10 cellular contexts compared by ENCODE assay signal in the genomic region with DNA sequence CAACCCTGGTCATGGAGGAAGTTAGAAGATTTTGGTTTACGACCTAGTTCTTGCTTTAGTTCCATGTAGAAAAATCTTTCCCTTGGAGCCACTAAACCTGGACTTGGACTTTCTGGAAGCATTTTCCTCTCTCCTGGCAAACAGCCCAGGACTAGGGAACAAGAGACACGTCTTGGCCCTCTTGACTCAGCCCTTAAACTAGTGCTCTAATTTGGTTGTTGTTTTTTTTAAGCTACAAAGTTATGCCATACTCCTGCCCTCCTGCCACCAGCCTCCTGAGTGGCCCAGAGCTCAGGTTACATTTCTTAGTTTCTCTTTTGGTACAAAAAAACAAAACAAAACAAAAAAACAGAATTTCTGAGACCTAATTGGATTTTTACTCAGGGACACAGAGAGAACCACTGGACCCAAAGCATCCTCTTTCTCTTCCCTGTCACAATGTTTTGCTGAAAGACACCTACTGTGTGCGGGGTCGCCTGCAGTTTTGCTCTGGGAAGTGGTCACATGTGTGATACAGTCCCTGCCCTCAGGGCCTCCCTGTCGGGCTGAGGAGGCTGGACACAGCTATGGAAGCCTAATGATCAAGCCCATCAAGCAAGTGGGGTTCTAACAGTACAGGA. TPM values are rescaled to one million over a fixed set of nuclear protein-coding genes. Genes with fewer than 3 reads are reported as not detected.
A peak's percentile ranks its signal among the peaks of the same experiment; 100 is the strongest.
DNase-seq lines count a peak whose midpoint lies in the region; ATAC-seq and TF ChIP-seq lines count a peak whose summit lies in the region.
"Had no signal": no experiment of that assay in that cellular context is flagged by ENCODE, and none has a peak within 500 bp of the region (broad histone marks: within the 10 kb centered on the region; RNA-seq: fewer than 3 reads in every experiment).

No MANE protein-coding gene starts in this region.

- no peaks in the 10 kb centered on the region for H3K36me3 ChIP-seq in skeletal muscle satellite cell (ENCODE audit: insufficient read depth, low read length)

- peak overlapping the region; percentile 44 for H3K9ac ChIP-seq in skeletal muscle satellite cell (ENCODE audit: low read depth, low read length)

- H3K4me2 ChIP-seq in skeletal muscle satellite cell (ENCODE audit: low read length), result peak overlapping the region; percentile 65

- no peaks in the 10 kb centered on the region for H3K9me3 Mint-ChIP-seq in stimulated activated memory B cell treated with anti-CD40 and anti-IgM and Interleukin-4, amounts not matched to agents 10 μg/mL and 1 μg/mL and 100 μg/mL, for 72 hours
- H3K9me3 Mint-ChIP-seq: naive B cell had no signal

- H3K4me1 Mint-ChIP-seq in stimulated activated memory B cell treated with anti-CD40 and anti-IgM and Interleukin-4, amounts not matched to agents 10 μg/mL and 1 μg/mL and 100 μg/mL, for 72 hours, result no peaks in the 10 kb centered on the region

- peaks cover 80% of the 10 kb centered on the region for H3K4me1 ChIP-seq in skeletal muscle satellite cell (ENCODE audit: control insufficient read depth, insufficient read depth, low read length)

- peak; percentile 70 for ATAC-seq in SK-N-SH treated with all-trans-retinoic acid at 6 μM for 48 hours
- ATAC-seq in stimulated activated memory B cell treated with anti-CD40 and anti-IgM and Interleukin-4, amounts not matched to agents 10 μg/mL and 1 μg/mL and 100 μg/mL, for 72 hours, result no peak
- ATAC-seq in HG02840 (IDR thresholded peaks at IDR 0.05; ENCODE audit: low FRiP score, unreplicated experiment), result no peak

- H3K27me3 ChIP-seq in skeletal muscle satellite cell (ENCODE audit: control insufficient read depth, insufficient read depth, low read length), result no peaks in the 10 kb centered on the region

- no peak overlapping the region for H3K4me3 Mint-ChIP-seq in stimulated activated memory B cell treated with anti-CD40 and anti-IgM and Interleukin-4, amounts not matched to agents 10 μg/mL and 1 μg/mL and 100 μg/mL, for 72 hours
- H3K4me3 Mint-ChIP-seq: naive B cell had no signal

- DNase-seq in GM04504 (ENCODE audit: low read depth) (peak; percentile 62), fibroblast of villous mesenchyme (ENCODE audit: low read depth) (peak; percentile 70), putamen (ENCODE audit: low spot score) (no peak), NCI-H2227 treated with DMSO at 0.1 percent for 48 hours (lab: John Stamatoyannopoulos, UW) (no peak)
- DNase-seq: naive B cell, NCI-H1694 had no signal

- H3K4me3 ChIP-seq in fibroblast of villous mesenchyme (ENCODE audit: low read depth, low read length), result no peak overlapping the region
- peak overlapping the region; percentile 18 for H3K4me3 ChIP-seq in skeletal muscle satellite cell (ENCODE audit: low read length)

- H3K36me3 Mint-ChIP-seq in stimulated activated memory B cell treated with anti-CD40 and anti-IgM and Interleukin-4, amounts not matched to agents 10 μg/mL and 1 μg/mL and 100 μg/mL, for 72 hours, result no peaks in the 10 kb centered on the region

- TF ChIP-seq CTCF in fibroblast of villous mesenchyme (IDR thresholded peaks at IDR 0.05; ENCODE audit: insufficient read depth, low read depth, low read length), result no peak

- no peak overlapping the region for H3K27ac Mint-ChIP-seq in stimulated activated memory B cell treated with anti-CD40 and anti-IgM and Interleukin-4, amounts not matched to agents 10 μg/mL and 1 μg/mL and 100 μg/mL, for 72 hours

- H3K9me3 ChIP-seq in skeletal muscle satellite cell (replicated peaks; ENCODE audit: low read length), result no peaks in the 10 kb centered on the region

- peaks cover 25% of the 10 kb centered on the region for H3K27me3 Mint-ChIP-seq in stimulated activated memory B cell treated with anti-CD40 and anti-IgM and Interleukin-4, amounts not matched to agents 10 μg/mL and 1 μg/mL and 100 μg/mL, for 72 hours

TF ChIP-seq in SK-N-SH treated with all-trans-retinoic acid at 6 μM for 48 hours, 23 proteins besides CTCF, POLR2A, EP300 and RAD21:
- TF ChIP-seq BACH2 (CRISPR knock-in tag; IDR thresholded peaks at IDR 0.05; ENCODE audit: borderline replicate concordance) (no peak), ZFP30 (CRISPR knock-in tag; IDR thresholded peaks at IDR 0.05) (no peak), PATZ1 (CRISPR knock-in tag; IDR thresholded peaks at IDR 0.05; ENCODE audit: borderline replicate concordance) (no peak), CREB5 (CRISPR knock-in tag; IDR thresholded peaks at IDR 0.05; ENCODE audit: low read depth) (no peak), SNAI2 (CRISPR knock-in tag; IDR thresholded peaks at IDR 0.05) (no peak), ZNF70 (CRISPR knock-in tag; IDR thresholded peaks at IDR 0.05) (no peak), ISL1 (CRISPR knock-in tag; IDR thresholded peaks at IDR 0.05) (no peak), ARNTL (CRISPR knock-in tag; IDR thresholded peaks at IDR 0.05; ENCODE audit: borderline replicate concordance, low read depth) (no peak), CSDC2 (CRISPR knock-in tag; IDR thresholded peaks at IDR 0.05) (no peak), ZNF565 (CRISPR knock-in tag; conservative IDR thresholded peaks at IDR 0.05; ENCODE audit: low read depth) (no peak), GLIS3 (CRISPR knock-in tag; IDR thresholded peaks at IDR 0.05) (no peak), OSR1 (CRISPR knock-in tag; IDR thresholded peaks at IDR 0.05) (no peak)
- TF ChIP-seq, protein P1, sequence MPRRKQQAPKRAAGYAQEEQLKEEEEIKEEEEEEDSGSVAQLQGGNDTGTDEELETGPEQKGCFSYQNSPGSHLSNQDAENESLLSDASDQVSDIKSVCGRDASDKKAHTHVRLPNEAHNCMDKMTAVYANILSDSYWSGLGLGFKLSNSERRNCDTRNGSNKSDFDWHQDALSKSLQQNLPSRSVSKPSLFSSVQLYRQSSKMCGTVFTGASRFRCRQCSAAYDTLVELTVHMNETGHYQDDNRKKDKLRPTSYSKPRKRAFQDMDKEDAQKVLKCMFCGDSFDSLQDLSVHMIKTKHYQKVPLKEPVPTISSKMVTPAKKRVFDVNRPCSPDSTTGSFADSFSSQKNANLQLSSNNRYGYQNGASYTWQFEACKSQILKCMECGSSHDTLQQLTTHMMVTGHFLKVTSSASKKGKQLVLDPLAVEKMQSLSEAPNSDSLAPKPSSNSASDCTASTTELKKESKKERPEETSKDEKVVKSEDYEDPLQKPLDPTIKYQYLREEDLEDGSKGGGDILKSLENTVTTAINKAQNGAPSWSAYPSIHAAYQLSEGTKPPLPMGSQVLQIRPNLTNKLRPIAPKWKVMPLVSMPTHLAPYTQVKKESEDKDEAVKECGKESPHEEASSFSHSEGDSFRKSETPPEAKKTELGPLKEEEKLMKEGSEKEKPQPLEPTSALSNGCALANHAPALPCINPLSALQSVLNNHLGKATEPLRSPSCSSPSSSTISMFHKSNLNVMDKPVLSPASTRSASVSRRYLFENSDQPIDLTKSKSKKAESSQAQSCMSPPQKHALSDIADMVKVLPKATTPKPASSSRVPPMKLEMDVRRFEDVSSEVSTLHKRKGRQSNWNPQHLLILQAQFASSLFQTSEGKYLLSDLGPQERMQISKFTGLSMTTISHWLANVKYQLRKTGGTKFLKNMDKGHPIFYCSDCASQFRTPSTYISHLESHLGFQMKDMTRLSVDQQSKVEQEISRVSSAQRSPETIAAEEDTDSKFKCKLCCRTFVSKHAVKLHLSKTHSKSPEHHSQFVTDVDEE (CRISPR knock-in tag; IDR thresholded peaks at IDR 0.05), result no peak

RNA-seq across cellular contexts. Expression of gene SCUBE3, which starts 32.3 kb away (rescaled TPM):
- total RNA-seq in fibroblast of villous mesenchyme, result 10.0 and 26.8 TPM in 2 replicates
- total RNA-seq in skeletal muscle satellite cell (2012; rRNA removed), result 97.8 and 149 TPM in 2 replicates

RNA-seq across cellular contexts. Expression of gene TCP11, which starts 40.3 kb away (rescaled TPM):
- 0.32 TPM in 1 of 2 replicates, not detected in the other for total RNA-seq in fibroblast of villous mesenchyme
- 0.25 and 0.44 TPM in 2 replicates for total RNA-seq in skeletal muscle satellite cell (2012; rRNA removed)

Comparison
In these comparisons a context has a peak if more than half of its experiments do, and no peak if none do; other contexts are left out.
1. DNase-seq: peak in GM04504 (single experiment) and fibroblast of villous mesenchyme (single experiment); none in putamen (single experiment) and NCI-H2227 treated with DMSO at 0.1 percent for 48 hours (single experiment).